In genomic region chr10:123808286-123808685, GRCh38 we compare ENCODE assay signal across 13 cellular contexts.
"Had no signal": no experiment of that assay in that cellular context is flagged by ENCODE, and none has a peak within 500 bp of the region (broad histone marks: within the 10 kb centered on the region; RNA-seq: fewer than 3 reads in every experiment).

No MANE protein-coding gene starts in this region.

- ATAC-seq: left lobe of liver, pancreas, upper lobe of right lung, WTC11 had no signal

- H3K9me3 ChIP-seq: pancreas, upper lobe of right lung had no signal

- H3K4me3 ChIP-seq: coronary artery, heart left ventricle, neural progenitor cell, pancreas, skin epidermis, upper lobe of right lung had no signal

- H3K27ac ChIP-seq: neural progenitor cell, pancreas, upper lobe of right lung had no signal

- DNase-seq: activated CD4-positive, alpha-beta T cell treated with anti-CD3 and anti-CD28 coated beads, Interleukin-2, amount 10 ng/mL, durations not matched to agents 24 days and 14 days; activated CD8-positive, alpha-beta memory T cell treated with anti-CD3 and anti-CD28 coated beads for 24 hours; activated naive CD4-positive, alpha-beta T cell treated with Interleukin-2 at 50 U/mL for 16 hours; activated naive CD8-positive, alpha-beta T cell treated with anti-CD3 and anti-CD28 coated beads, Interleukin-2, amount 50 U/mL, for 24 hours; effector memory CD4-positive, alpha-beta T cell; heart left ventricle; pancreas; upper lobe of right lung had no signal

- H3K36me3 ChIP-seq: heart left ventricle, neural progenitor cell, pancreas, upper lobe of right lung had no signal

- H3K27me3 ChIP-seq: neural progenitor cell, upper lobe of right lung had no signal

- H3K9ac ChIP-seq: neural progenitor cell had no signal

- H3K4me1 ChIP-seq: neural progenitor cell, pancreas, upper lobe of right lung had no signal
